Comparison of ENCODE assay signal across 9 cellular contexts in the genomic region with DNA sequence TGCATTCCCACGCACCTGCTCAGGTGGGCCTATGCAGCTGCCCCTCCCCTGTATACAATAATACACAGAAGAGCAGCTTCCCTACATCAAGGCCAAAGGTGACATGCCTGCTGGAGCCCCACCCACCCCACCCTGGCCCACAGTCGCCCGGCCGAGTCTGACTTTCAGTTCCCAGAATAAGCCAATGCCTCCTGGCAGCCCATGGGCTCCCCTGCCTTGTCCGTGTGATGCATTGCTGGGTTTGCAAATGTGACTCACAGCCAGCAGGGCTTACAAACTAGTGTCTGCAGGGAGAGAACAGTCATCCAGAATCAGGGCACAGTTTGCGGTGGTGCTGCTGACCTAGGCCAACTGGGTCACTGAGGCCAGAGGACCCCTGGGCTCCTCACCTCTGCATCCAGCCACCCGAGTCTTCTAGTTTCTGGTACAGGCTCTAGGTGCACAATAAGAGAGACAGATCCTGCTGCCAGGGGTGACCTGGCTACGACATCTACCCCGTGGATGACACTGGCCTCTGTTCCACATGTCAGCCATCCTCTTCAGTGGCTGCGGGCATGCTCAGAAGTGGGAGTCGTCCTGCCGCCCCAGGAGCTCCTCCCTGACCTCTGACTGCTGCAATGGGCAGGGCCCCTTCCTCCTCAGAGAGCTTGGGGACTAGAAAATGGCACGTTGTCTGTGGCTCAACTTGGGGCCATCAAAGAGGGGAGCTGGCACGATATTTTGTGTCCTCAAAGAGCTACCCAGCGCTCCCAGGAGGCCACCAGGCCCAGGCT.
DNase-seq lines count a peak whose midpoint lies in the region; ATAC-seq lines count a peak whose summit lies in the region.
"Had no signal": no experiment of that assay in that cellular context is flagged by ENCODE, and none has a peak within 500 bp of the region (broad histone marks: within the 10 kb centered on the region; RNA-seq: fewer than 3 reads in every experiment).

No MANE protein-coding gene starts in this region.

- H3K36me3 ChIP-seq in subcutaneous abdominal adipose tissue (ENCODE audit: control insufficient read depth in 5 of 5, insufficient read depth in 5 of 5, low read length in 5 of 5) = no peaks in the 10 kb centered on the region

- no peak overlapping the region for H3K4me3 ChIP-seq in subcutaneous abdominal adipose tissue (ENCODE audit: low read depth in 1 of 5, low read length in 5 of 5)
- H3K4me3 ChIP-seq: skin epidermis had no signal

- H3K4me1 ChIP-seq in subcutaneous abdominal adipose tissue (ENCODE audit: control insufficient read depth in 5 of 5, insufficient read depth in 5 of 5, low read length in 5 of 5) = peaks cover 38 to 98% (median 94%) of the 10 kb centered on the region in 5 donors

- H3K27me3 ChIP-seq in subcutaneous abdominal adipose tissue (ENCODE audit: control insufficient read depth in 5 of 5, insufficient read depth in 4 of 5, low read length in 5 of 5) = no peaks in the 10 kb centered on the region

- no peaks in the 10 kb centered on the region for H3K9me3 ChIP-seq in subcutaneous abdominal adipose tissue (ENCODE audit: control insufficient read depth in 5 of 5, low read length in 5 of 5)

- peak; percentile 13 for DNase-seq in GOT3 (lab: John Stamatoyannopoulos, UW)
- DNase-seq in SW480 (ENCODE audit: low spot score) = peak; percentile 70
- peak; percentile 81 for DNase-seq in cardiac septum (ENCODE audit: low spot score)
- DNase-seq in NCI-H146 treated with DMSO at 0.1 percent for 48 hours (lab: John Stamatoyannopoulos, UW; ENCODE audit: unreplicated experiment) = no peak
- DNase-seq in NCI-H2171 (lab: John Stamatoyannopoulos, UW) = no peak

- intact Hi-C loops in cardiac septum (cut with DNase I) = no loop called here

- ATAC-seq in GM18868 (IDR thresholded peaks at IDR 0.05; ENCODE audit: unreplicated experiment) (no peak), GM18498 (IDR thresholded peaks at IDR 0.05; ENCODE audit: unreplicated experiment) (no peak)

- peak overlapping the region; percentile 23 to 81 (median 62) for H3K9ac ChIP-seq in subcutaneous abdominal adipose tissue (ENCODE audit: low read length in 5 of 5)

- peak overlapping the region; percentile 97 for H3K27ac ChIP-seq in subcutaneous abdominal adipose tissue (ENCODE audit: low read depth, low read length)

Comparison
In these comparisons a context has a peak if more than half of its experiments do, and no peak if none do; other contexts are left out.
1. DNase-seq: peak in GOT3 (single experiment), SW480 (single experiment) and cardiac septum (single experiment); none in NCI-H146 treated with DMSO at 0.1 percent for 48 hours (single experiment) and NCI-H2171 (single experiment).